In genomic region chr11:124415356-124415923, GRCh38 we compare ENCODE assay signal across 9 cellular contexts. TPM values are rescaled to one million over a fixed set of nuclear protein-coding genes. Genes with fewer than 3 reads are reported as not detected.
A peak's percentile ranks its signal among the peaks of the same experiment; 100 is the strongest.
DNase-seq lines count a peak whose midpoint lies in the region; ATAC-seq and TF ChIP-seq lines count a peak whose summit lies in the region.
"Had no signal": no experiment of that assay in that cellular context is flagged by ENCODE, and none has a peak within 500 bp of the region (broad histone marks: within the 10 kb centered on the region; RNA-seq: fewer than 3 reads in every experiment).

No MANE protein-coding gene starts in this region.

- no CpG with 5 or more reads among the region's 5 CpGs for WGBS in neuronal stem cell (ENCODE audit: extremely low coverage in 2 of 2, insufficient read length in 2 of 2, insufficient replicate concordance in 1 of 2), 2 donors

- H3K4me3 ChIP-seq in dorsolateral prefrontal cortex (no peak overlapping the region), neuronal stem cell (ENCODE audit: low read length in 2 of 2) (no peak overlapping the region)

- no peak overlapping the region for H4K91ac ChIP-seq in neuronal stem cell (ENCODE audit: low read depth, low read length, poor library complexity)

- ATAC-seq in GM21526 (IDR thresholded peaks at IDR 0.05; ENCODE audit: low FRiP score, unreplicated experiment): peak; percentile 63
- no peak for ATAC-seq in activated T-cell treated with anti-CD3 and anti-CD28 coated beads, Interleukin-2, amount 50 U/mL, for 4 hours

- H3K18ac ChIP-seq in neuronal stem cell (ENCODE audit: low read length): no peak overlapping the region

- DNase-seq in AML-193 (lab: John Stamatoyannopoulos, UW): peak; percentile 26 to 43
- DNase-seq in NCI-H82 treated with DMSO at 0.1 percent for 48 hours (lab: John Stamatoyannopoulos, UW; ENCODE audit: unreplicated experiment): peak; percentile 9
- DNase-seq in dorsolateral prefrontal cortex: no peak
- peak; percentile 20 for DNase-seq in neuronal stem cell (ENCODE audit: low spot score)
- DNase-seq in hypothalamus (lab: John Stamatoyannopoulos, UW): no peak
- DNase-seq in activated CD4-positive, CD25-positive, alpha-beta regulatory T cell treated with anti-CD3 and anti-CD28 coated beads, Interleukin-2, amount 50 U/mL, for 72 hours: no peak
- no peak for DNase-seq in activated T-cell treated with anti-CD3 and anti-CD28 coated beads, Interleukin-2, amount 50 U/mL, for 4 hours

- H3K9me3 Mint-ChIP-seq in activated T-cell treated with anti-CD3 and anti-CD28 coated beads, Interleukin-2, amount 50 U/mL, for 4 hours: no peaks in the 10 kb centered on the region

- no peak overlapping the region for H4K8ac ChIP-seq in neuronal stem cell (ENCODE audit: low read depth, low read length)

- no peak overlapping the region for H2AK5ac ChIP-seq in neuronal stem cell (ENCODE audit: low read depth, low read length)

- no peaks in the 10 kb centered on the region for H3K36me3 Mint-ChIP-seq in activated T-cell treated with anti-CD3 and anti-CD28 coated beads, Interleukin-2, amount 50 U/mL, for 4 hours (ENCODE audit: insufficient read depth)

- H3K4me2 ChIP-seq in neuronal stem cell (ENCODE audit: insufficient read depth, low read length, poor library complexity, severe bottlenecking): no peak overlapping the region

- H3K4ac ChIP-seq in neuronal stem cell (ENCODE audit: low read length): no peak overlapping the region

- no peak overlapping the region for H2BK120ac ChIP-seq in neuronal stem cell (ENCODE audit: low read depth, low read length)

- no peaks in the 10 kb centered on the region for H3K4me1 Mint-ChIP-seq in activated T-cell treated with anti-CD3 and anti-CD28 coated beads, Interleukin-2, amount 50 U/mL, for 4 hours (ENCODE audit: low read depth)

- peak; percentile 31 to 84 (median 64) for TF ChIP-seq CTCF in dorsolateral prefrontal cortex (IDR thresholded peaks at IDR 0.05 in 54 of 56, conservative IDR thresholded peaks at IDR 0.05 in 2 of 56; ENCODE audit: low read depth in 1 of 56, partially characterized antibody in 56 of 56)

- no peaks in the 10 kb centered on the region for H3K36me3 ChIP-seq in neuronal stem cell (replicated peaks in 1 of 2; ENCODE audit: control insufficient read depth in 2 of 2, insufficient read depth in 2 of 2, low read length in 2 of 2)

- no peak overlapping the region for H2BK12ac ChIP-seq in neuronal stem cell (ENCODE audit: low read length)

- H2AFZ ChIP-seq in neuronal stem cell (ENCODE audit: low read length): no peak overlapping the region

- no peak overlapping the region for H2BK15ac ChIP-seq in neuronal stem cell (ENCODE audit: low read length)

- H3K14ac ChIP-seq in neuronal stem cell (ENCODE audit: low read length): no peak overlapping the region

- H3K27me3 ChIP-seq in dorsolateral prefrontal cortex: peaks cover 0 to 14% (median 0%) of the 10 kb centered on the region in 45 donors
- peaks cover 0 to 2% (median 0%) of the 10 kb centered on the region in 3 experiments for H3K27me3 ChIP-seq in neuronal stem cell (ENCODE audit: control insufficient read depth in 3 of 3, insufficient read depth in 3 of 3, low read depth in 1 of 3, low read length in 3 of 3)

- H3K4me1 ChIP-seq in neuronal stem cell (ENCODE audit: control insufficient read depth in 2 of 2, insufficient read depth in 1 of 2, low read depth in 1 of 2, low read length in 2 of 2): peaks cover 0 to 2% of the 10 kb centered on the region in 2 donors

- intact Hi-C loops in dorsolateral prefrontal cortex (cut with DNase I): loop anchor here in 1 of 2 donors (5.0 to 10.0 kb wide), 2 partner anchors 172 to 339 kb away; partner anchors contain the start of gene VSIG2

- H3K27ac ChIP-seq in dorsolateral prefrontal cortex (peak overlapping the region in 18 of 59 donors; percentile 8 to 66 (median 37)), neuronal stem cell (replicated peaks; ENCODE audit: low read length) (no peak overlapping the region)

- no peak overlapping the region for H2BK5ac ChIP-seq in neuronal stem cell (ENCODE audit: low read length)

- H3K9ac ChIP-seq in neuronal stem cell (ENCODE audit: low read depth, low read length, poor library complexity): no peak overlapping the region

- no peaks in the 10 kb centered on the region for H3K79me1 ChIP-seq in neuronal stem cell (ENCODE audit: low read depth, low read length)

- H3K4me3 Mint-ChIP-seq in activated T-cell treated with anti-CD3 and anti-CD28 coated beads, Interleukin-2, amount 50 U/mL, for 4 hours: no peak overlapping the region

- no peak overlapping the region for H3K23ac ChIP-seq in neuronal stem cell (ENCODE audit: low read depth, low read length, poor library complexity)

- no peaks in the 10 kb centered on the region for H3K9me3 ChIP-seq in neuronal stem cell (replicated peaks in 1 of 2; ENCODE audit: control insufficient read depth in 2 of 2, insufficient read depth in 1 of 2, low read depth in 1 of 2, low read length in 2 of 2)

- peaks cover 12% of the 10 kb centered on the region for H3K27me3 Mint-ChIP-seq in activated T-cell treated with anti-CD3 and anti-CD28 coated beads, Interleukin-2, amount 50 U/mL, for 4 hours (ENCODE audit: low read depth)

RNA-seq across cellular contexts. Expression of gene OR8B4, which starts 9.2 kb away (rescaled TPM):
- total RNA-seq in dorsolateral prefrontal cortex: not detected
- polyA plus RNA-seq in neuronal stem cell (2013, experiment 1 of 2): not detected
- polyA plus RNA-seq in neuronal stem cell (2013, experiment 2 of 2): not detected
- total RNA-seq in activated T-cell treated with anti-CD3 and anti-CD28 coated beads, Interleukin-2, amount 50 U/mL, for 4 hours: not detected
- polyA plus RNA-seq: esophagus had no signal

RNA-seq across cellular contexts. Expression of gene OR8B3, which starts 16.6 kb away (rescaled TPM):
- total RNA-seq in dorsolateral prefrontal cortex: under 1 TPM in 2 of 120 experiments, not detected in 118; 0.25 to 0.55 TPM
- polyA plus RNA-seq in neuronal stem cell (2013, experiment 1 of 2): not detected
- polyA plus RNA-seq in neuronal stem cell (2013, experiment 2 of 2): not detected
- not detected for total RNA-seq in activated T-cell treated with anti-CD3 and anti-CD28 coated beads, Interleukin-2, amount 50 U/mL, for 4 hours
- polyA plus RNA-seq: esophagus had no signal

RNA-seq across cellular contexts. Expression of gene OR8B8, which starts 30.1 kb away (rescaled TPM):
- total RNA-seq in dorsolateral prefrontal cortex: under 1 TPM in 2 of 120 experiments, not detected in 118; 0.10 to 0.53 TPM
- polyA plus RNA-seq in neuronal stem cell (2013, experiment 1 of 2): not detected
- not detected for polyA plus RNA-seq in neuronal stem cell (2013, experiment 2 of 2)
- not detected for total RNA-seq in activated T-cell treated with anti-CD3 and anti-CD28 coated beads, Interleukin-2, amount 50 U/mL, for 4 hours
- polyA plus RNA-seq: esophagus had no signal

RNA-seq across cellular contexts. Expression of gene OR8B2, which starts 31.1 kb away (rescaled TPM):
- total RNA-seq in dorsolateral prefrontal cortex: not detected
- not detected for polyA plus RNA-seq in neuronal stem cell (2013, experiment 1 of 2)
- not detected for polyA plus RNA-seq in neuronal stem cell (2013, experiment 2 of 2)
- total RNA-seq in activated T-cell treated with anti-CD3 and anti-CD28 coated beads, Interleukin-2, amount 50 U/mL, for 4 hours: not detected
- polyA plus RNA-seq: esophagus had no signal

Comparison
In these comparisons a context has a peak if more than half of its experiments do, and no peak if none do; other contexts are left out.
1. DNase-seq: peak in AML-193 (2 of 2), NCI-H82 treated with DMSO at 0.1 percent for 48 hours (single experiment) and neuronal stem cell (single experiment); none in dorsolateral prefrontal cortex (0 of 10), hypothalamus (0 of 51), activated CD4-positive, CD25-positive, alpha-beta regulatory T cell treated with anti-CD3 and anti-CD28 coated beads, Interleukin-2, amount 50 U/mL, for 72 hours (single experiment) and activated T-cell treated with anti-CD3 and anti-CD28 coated beads, Interleukin-2, amount 50 U/mL, for 4 hours (single experiment).